In genomic region chr20:20366896-20367680, GRCh38 we compare ENCODE assay signal across 11 cellular contexts. TPM values are rescaled to one million over a fixed set of nuclear protein-coding genes. Genes with fewer than 3 reads are reported as not detected.
DNase-seq lines count a peak whose midpoint lies in the region; ATAC-seq, FAIRE-seq and TF ChIP-seq lines count a peak whose summit lies in the region.
"Had no signal": no experiment of that assay in that cellular context is flagged by ENCODE, and none has a peak within 500 bp of the region (broad histone marks: within the 10 kb centered on the region; RNA-seq: fewer than 3 reads in every experiment).

No MANE protein-coding gene starts in this region.

- peak; percentile 36 for DNase-seq in SK-N-SH
- DNase-seq in esophagus squamous epithelium (lab: John Stamatoyannopoulos, UW) = no peak
- DNase-seq in stimulated activated naive CD8-positive, alpha-beta T cell treated with anti-CD3 and anti-CD28 coated beads, Interleukin-15, Interleukin-2, amounts not matched to agents 100 U/mL and 50 U/mL, for 24 hours = peak; percentile 24
- no peak for DNase-seq in GM12891 (ENCODE audit: insufficient read length, low spot score)
- DNase-seq: AML-193, KG1 had no signal

- no peak for TF ChIP-seq EP300 in SK-N-SH (IDR thresholded peaks at IDR 0.05; ENCODE audit: borderline replicate concordance in 1 of 2, low read depth in 1 of 2, low read length in 1 of 2)

- H3K9ac ChIP-seq in SK-N-SH (no peak overlapping the region), OCI-LY1 (ENCODE audit: low read length) (no peak overlapping the region)

- intact Hi-C loops in esophagus squamous epithelium (cut with DNase I) = loop anchor here (10.0 kb wide), 1 partner anchor 198 kb away; no protein-coding TSS in a partner anchor

- H3K4me1 ChIP-seq in SK-N-SH (ENCODE audit: control insufficient read depth in 1 of 2, insufficient read depth in 2 of 2, low read depth in 1 of 2, low read length in 1 of 2) = no peaks in the 10 kb centered on the region; a peak in 1 of 4 replicates
- no peaks in the 10 kb centered on the region for H3K4me1 ChIP-seq in OCI-LY1 (ENCODE audit: insufficient read depth, low read length, severe bottlenecking)
- H3K4me1 ChIP-seq in esophagus squamous epithelium = peaks cover 23 to 60% (median 48%) of the 10 kb centered on the region in 3 donors

- CTCF ChIA-PET in SK-N-SH (lab: Yijun Ruan, JAX) = interaction anchor here (1.1 to 1.4 kb wide), 2 partner anchors 8 to 227 kb away, joined by 3 to 6 read pairs; no protein-coding TSS in a partner anchor

- no peaks in the 10 kb centered on the region for H3K9me3 ChIP-seq in SK-N-SH
- no peaks in the 10 kb centered on the region for H3K9me3 ChIP-seq in OCI-LY1 (ENCODE audit: low read length)
- H3K9me3 ChIP-seq in esophagus squamous epithelium = no peaks in the 10 kb centered on the region

- H3K79me2 ChIP-seq in SK-N-SH (ENCODE audit: insufficient read depth) (no peaks in the 10 kb centered on the region), OCI-LY1 (ENCODE audit: insufficient read depth, low read length) (no peaks in the 10 kb centered on the region)

- POLR2A ChIA-PET in SK-N-SH (lab: Yijun Ruan, JAX) = no interaction called here

- H2AFZ ChIP-seq in SK-N-SH (ENCODE audit: low read depth) (no peak overlapping the region), OCI-LY1 (ENCODE audit: low read length) (no peak overlapping the region)

- H3F3A ChIP-seq in SK-N-SH (replicated peaks; ENCODE audit: insufficient read depth) (peaks cover 4% of the 10 kb centered on the region), OCI-LY1 (ENCODE audit: insufficient read depth, low read length) (no peaks in the 10 kb centered on the region)

- H3K4me3 ChIP-seq in SK-N-SH (ENCODE audit: low read depth in 2 of 2, low read length in 1 of 2) (no peak overlapping the region), OCI-LY1 (ENCODE audit: low read depth, low read length, poor library complexity, severe bottlenecking) (peak overlapping the region; percentile 41), esophagus squamous epithelium (peak overlapping the region in 3 of 4 donors; percentile 18 to 63 (median 44))

- H3K4me2 ChIP-seq in SK-N-SH (no peak overlapping the region), OCI-LY1 (ENCODE audit: low read length) (peak overlapping the region; percentile 57; the same call in 1 of the 2 replicates)

- 8% methylated on average over 46 of the region's 70 CpGs for WGBS in SK-N-SH (ENCODE audit: low lambda C conversion rate)
- WGBS in esophagus squamous epithelium, 2 donors = 0 to 3% methylated on average over 2 to 33 of the region's 70 CpGs

- H4K20me1 ChIP-seq in SK-N-SH (ENCODE audit: insufficient read depth) = no peaks in the 10 kb centered on the region
- H4K20me1 ChIP-seq in OCI-LY1 (ENCODE audit: insufficient read depth, low read length) = no peaks in the 10 kb centered on the region

- H3K27ac ChIP-seq in SK-N-SH (ENCODE audit: low read depth in 2 of 2, low read length in 1 of 2) = no peak overlapping the region
- no peak overlapping the region for H3K27ac ChIP-seq in OCI-LY1 (ENCODE audit: low read depth, low read length, poor library complexity, severe bottlenecking)
- no peak overlapping the region for H3K27ac ChIP-seq in esophagus squamous epithelium

- no peak for FAIRE-seq in GM12891 (lab: Jason Lieb, UNC)

- H3K9me2 ChIP-seq in SK-N-SH (no peaks in the 10 kb centered on the region), OCI-LY1 (ENCODE audit: low read depth, low read length) (no peaks in the 10 kb centered on the region)

- TF ChIP-seq CTCF in SK-N-SH (IDR thresholded peaks at IDR 0.05) = no peak
- TF ChIP-seq CTCF in OCI-LY1 (IDR thresholded peaks at IDR 0.05; ENCODE audit: low read length) = no peak
- TF ChIP-seq CTCF in esophagus squamous epithelium (IDR thresholded peaks at IDR 0.05) = no peak

- H3K27me3 ChIP-seq in SK-N-SH (ENCODE audit: insufficient read depth) (peaks cover 82% of the 10 kb centered on the region), OCI-LY1 (ENCODE audit: insufficient read depth, low read length) (peaks cover 4% of the 10 kb centered on the region; the same call in 1 of the 2 replicates), esophagus squamous epithelium (peaks cover 47 to 100% (median 54%) of the 10 kb centered on the region in 4 donors)

- H3K36me3 ChIP-seq in SK-N-SH (replicated peaks in 1 of 2; ENCODE audit: control insufficient read depth in 1 of 2, insufficient read depth in 2 of 2, low read length in 1 of 2) = no peaks in the 10 kb centered on the region
- H3K36me3 ChIP-seq in OCI-LY1 (ENCODE audit: insufficient read depth, low read length) = no peaks in the 10 kb centered on the region
- no peaks in the 10 kb centered on the region for H3K36me3 ChIP-seq in esophagus squamous epithelium

- ATAC-seq in SK-N-SH treated with all-trans-retinoic acid at 6 μM for 48 hours = no peak
- no peak for ATAC-seq in stimulated activated naive CD8-positive, alpha-beta T cell treated with anti-CD3 and anti-CD28 coated beads, Interleukin-15, Interleukin-2, amounts not matched to agents 100 U/mL and 50 U/mL, for 24 hours
- no peak for ATAC-seq in HG02885 (IDR thresholded peaks at IDR 0.05; ENCODE audit: poor library complexity, unreplicated experiment)
- no peak for ATAC-seq in GM18498 (IDR thresholded peaks at IDR 0.05; ENCODE audit: unreplicated experiment)

- TF ChIP-seq RAD21 in SK-N-SH (IDR thresholded peaks at IDR 0.05; ENCODE audit: low read length) = no peak

- TF ChIP-seq POLR2A in esophagus squamous epithelium (IDR thresholded peaks at IDR 0.05) = no peak
- TF ChIP-seq POLR2A in GM12891 (IDR thresholded peaks at IDR 0.05; ENCODE audit: low read depth, low read length) = no peak

TF ChIP-seq in SK-N-SH, 30 proteins besides CTCF, POLR2A, EP300 and RAD21 (continues in another document):
- TF ChIP-seq NRF1 (IDR thresholded peaks at IDR 0.05; ENCODE audit: low read depth, low read length) (no peak), RCOR1 (IDR thresholded peaks at IDR 0.05; ENCODE audit: low read length) (no peak), CHD2 (IDR thresholded peaks at IDR 0.05; ENCODE audit: low read length, partially characterized antibody) (no peak), NFIC (IDR thresholded peaks at IDR 0.05; ENCODE audit: borderline replicate concordance) (no peak), TEAD4 (IDR thresholded peaks at IDR 0.05; ENCODE audit: borderline replicate concordance, insufficient read depth) (no peak), GABPA (IDR thresholded peaks at IDR 0.05; ENCODE audit: low read depth) (no peak), TCF12 (IDR thresholded peaks at IDR 0.05) (no peak), USF1 (IDR thresholded peaks at IDR 0.05; ENCODE audit: borderline replicate concordance, low read depth) (no peak)

TF ChIP-seq in SK-N-SH treated with all-trans-retinoic acid at 6 μM for 48 hours, 23 proteins besides CTCF, POLR2A, EP300 and RAD21 (continues in another document):
- TF ChIP-seq CSDC2 (CRISPR knock-in tag; IDR thresholded peaks at IDR 0.05) = no peak
- TF ChIP-seq TSHZ2 (CRISPR knock-in tag; IDR thresholded peaks at IDR 0.05) = no peak
- TF ChIP-seq ZFP30 (CRISPR knock-in tag; IDR thresholded peaks at IDR 0.05) = no peak

TF ChIP-seq in GM12891, 5 proteins besides CTCF, POLR2A, EP300 and RAD21:
- no peak for TF ChIP-seq POLR2AphosphoS5 (IDR thresholded peaks at IDR 0.05; ENCODE audit: low read depth, low read length)
- TF ChIP-seq POU2F2 (IDR thresholded peaks at IDR 0.05; ENCODE audit: low read depth, low read length) = no peak
- no peak for TF ChIP-seq PAX5 (IDR thresholded peaks at IDR 0.05; ENCODE audit: insufficient read depth, low read length, severe bottlenecking)
- no peak for TF ChIP-seq TAF1 (IDR thresholded peaks at IDR 0.05; ENCODE audit: low read depth, low read length)
- TF ChIP-seq SPI1 (IDR thresholded peaks at IDR 0.05; ENCODE audit: low read depth, low read length) = no peak

RNA-seq across cellular contexts. Expression of gene INSM1, which starts 0.8 kb away (rescaled TPM):
- polyA plus RNA-seq in SK-N-SH (2012; rRNA removed) = not detected in 2 replicates
- not detected in 2 replicates for polyA plus RNA-seq in SK-N-SH (2012; cell fraction: cytosol; rRNA removed)
- not detected in 2 replicates for polyA plus RNA-seq in SK-N-SH (2012; cell fraction: nucleus; rRNA removed)
- not detected for total RNA-seq in esophagus squamous epithelium
- polyA plus RNA-seq in GM12891 (2012; ENCODE audit: low read depth, missing spikeins) = 0.03 TPM
- total RNA-seq: renal cortical epithelial cell had no signal

Comparison
In these comparisons a context has a peak if more than half of its experiments do, and no peak if none do; other contexts are left out.
1. DNase-seq: peak in SK-N-SH (single experiment) and stimulated activated naive CD8-positive, alpha-beta T cell treated with anti-CD3 and anti-CD28 coated beads, Interleukin-15, Interleukin-2, amounts not matched to agents 100 U/mL and 50 U/mL, for 24 hours (single experiment); none in esophagus squamous epithelium (single experiment) and GM12891 (single experiment).
2. H3K4me3 ChIP-seq: peak in OCI-LY1 (single experiment) and esophagus squamous epithelium (3 of 4); none in SK-N-SH (0 of 2).